In the genomic region with DNA sequence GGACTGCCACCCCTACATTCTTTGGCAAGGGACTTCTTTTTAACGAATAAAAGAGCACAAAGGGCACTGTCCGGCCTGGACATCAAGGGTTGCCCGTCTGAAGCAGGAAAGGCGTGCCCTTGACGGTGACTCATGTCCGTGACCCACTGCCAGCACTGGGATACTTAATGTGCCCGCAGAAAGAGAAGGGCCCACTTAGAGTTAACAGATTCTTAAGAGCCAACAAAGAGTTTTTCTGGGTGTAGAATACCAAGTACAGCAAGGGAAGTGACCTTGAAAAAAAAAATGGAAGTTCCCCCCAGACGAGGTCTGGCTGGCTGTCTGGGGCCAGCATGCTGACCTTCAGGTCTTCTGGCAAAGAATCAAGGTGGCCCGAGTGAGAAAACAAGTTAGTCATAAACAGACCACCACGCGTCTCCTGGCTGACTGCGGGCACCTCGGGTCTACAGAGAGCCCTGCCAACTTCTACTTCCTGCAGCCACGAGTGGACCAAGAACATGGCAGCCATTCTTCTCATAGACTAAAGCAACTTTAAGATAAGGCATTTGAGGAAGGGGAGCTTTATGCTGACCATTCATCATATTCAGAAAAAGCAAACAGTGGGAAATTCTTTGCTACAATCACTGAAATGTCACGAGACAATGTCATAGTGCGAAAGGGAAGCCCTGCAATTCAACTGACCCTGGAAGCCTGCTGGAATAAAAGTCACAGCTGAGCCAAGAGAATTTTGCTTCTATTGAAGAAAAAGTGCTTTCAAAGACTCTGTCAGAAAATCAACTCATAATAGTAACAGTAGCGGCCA, we compare ENCODE assay signal across 10 cellular contexts. TPM values are rescaled to one million over a fixed set of nuclear protein-coding genes. Genes with fewer than 3 reads are reported as not detected.
DNase-seq lines count a peak whose midpoint lies in the region; ATAC-seq and TF ChIP-seq lines count a peak whose summit lies in the region.
"Had no signal": no experiment of that assay in that cellular context is flagged by ENCODE, and none has a peak within 500 bp of the region (broad histone marks: within the 10 kb centered on the region; RNA-seq: fewer than 3 reads in every experiment).

No MANE protein-coding gene starts in this region.

- no peak for TF ChIP-seq CTCF in activated B cell treated with CpG ODN at 0.5 μM for 24 hours (IDR thresholded peaks at IDR 0.05)
- no peak for TF ChIP-seq CTCF in left ventricle myocardium inferior (IDR thresholded peaks at IDR 0.05; ENCODE audit: borderline replicate concordance)
- TF ChIP-seq CTCF in sigmoid colon (IDR thresholded peaks at IDR 0.05) = no peak

- TF ChIP-seq POLR2A in sigmoid colon (IDR thresholded peaks at IDR 0.05) = no peak

- CTCF ChIA-PET in activated B cell treated with CpG ODN at 0.5 μM for 24 hours (lab: Charles Lee) = interaction anchor here (2.4 kb wide), 1 partner anchor 20 kb away, joined by 10 read pairs; no protein-coding TSS in a partner anchor

- H3K4me1 Mint-ChIP-seq in activated B cell treated with CpG ODN at 0.5 μM for 24 hours = peaks cover 80% of the 10 kb centered on the region

- H3K27ac Mint-ChIP-seq in activated B cell treated with CpG ODN at 0.5 μM for 24 hours = peak overlapping the region; percentile 30
- H3K27ac Mint-ChIP-seq: activated naive CD4-positive, alpha-beta T cell treated with anti-CD3 and anti-CD28 coated beads, Interleukin-2, amount 10 ng/mL, durations not matched to agents 7 days and 5 days had no signal

- H3K4me1 ChIP-seq in left ventricle myocardium inferior = peaks cover 77% of the 10 kb centered on the region
- peaks cover 0 to 44% (median 26%) of the 10 kb centered on the region in 4 donors for H3K4me1 ChIP-seq in sigmoid colon

- H3K27ac ChIP-seq in left ventricle myocardium inferior (replicated peaks) (peak overlapping the region; percentile 73), sigmoid colon (peak overlapping the region; percentile 55 to 63 (median 60))

- H3K27me3 Mint-ChIP-seq in activated B cell treated with CpG ODN at 0.5 μM for 24 hours = no peaks in the 10 kb centered on the region

- H3K4me3 Mint-ChIP-seq in activated B cell treated with CpG ODN at 0.5 μM for 24 hours = no peak overlapping the region
- H3K4me3 Mint-ChIP-seq: activated naive CD4-positive, alpha-beta T cell treated with anti-CD3 and anti-CD28 coated beads, Interleukin-2, amount 10 ng/mL, durations not matched to agents 7 days and 5 days had no signal

- TF ChIP-seq EP300 in sigmoid colon (IDR thresholded peaks at IDR 0.05) = no peak

- H3K36me3 Mint-ChIP-seq in activated B cell treated with CpG ODN at 0.5 μM for 24 hours (ENCODE audit: low read depth) = peaks cover 55% of the 10 kb centered on the region

- 73 to 78% methylated on average over 17 of the region's 17 CpGs for WGBS in sigmoid colon, 2 donors

- H3K4me3 ChIP-seq in left ventricle myocardium inferior = no peak overlapping the region
- no peak overlapping the region for H3K4me3 ChIP-seq in sigmoid colon

- intact Hi-C loops in activated B cell treated with CpG ODN at 0.5 μM for 24 hours (cut with micrococcal nuclease) = no loop called here
- intact Hi-C loops in left ventricle myocardium inferior (cut with micrococcal nuclease) = no loop called here
- intact Hi-C loops in sigmoid colon (cut with DNase I) = no loop called here

- H3K36me3 ChIP-seq in left ventricle myocardium inferior = peaks cover 49% of the 10 kb centered on the region
- H3K36me3 ChIP-seq in sigmoid colon = peaks cover 23 to 48% (median 31%) of the 10 kb centered on the region in 4 donors

- no peak for ATAC-seq in activated B cell treated with CpG ODN at 0.5 μM for 24 hours (ENCODE audit: low read depth)
- no peak for ATAC-seq in GM19324 (IDR thresholded peaks at IDR 0.05; ENCODE audit: low FRiP score, unreplicated experiment)
- ATAC-seq in GM21786 (IDR thresholded peaks at IDR 0.05; ENCODE audit: unreplicated experiment) = no peak

- POLR2A ChIA-PET in activated B cell treated with CpG ODN at 0.5 μM for 24 hours (lab: Charles Lee) = interaction anchor here (0.8 to 14.3 kb wide), 2 partner anchors 9 to 83 kb away, joined by 3 to 118 read pairs; a partner anchor contains a TSS

- peak; percentile 65 for DNase-seq in DMS79 (lab: John Stamatoyannopoulos, UW)
- DNase-seq in activated B cell treated with CpG ODN at 0.5 μM for 24 hours = no peak
- DNase-seq in left ventricle myocardium inferior = no peak
- peak; percentile 80 for DNase-seq in sigmoid colon
- no peak for DNase-seq in activated gamma-delta T cell (lab: John Stamatoyannopoulos, UW)
- no peak for DNase-seq in activated CD8-positive, alpha-beta memory T cell treated with anti-CD3 and anti-CD28 coated beads for 24 hours
- DNase-seq: activated naive CD4-positive, alpha-beta T cell treated with anti-CD3 and anti-CD28 coated beads, Interleukin-2, amount 10 ng/mL, durations not matched to agents 7 days and 5 days; T-helper 9 cell had no signal

- no peaks in the 10 kb centered on the region for H3K9me3 Mint-ChIP-seq in activated B cell treated with CpG ODN at 0.5 μM for 24 hours
- H3K9me3 Mint-ChIP-seq: activated naive CD4-positive, alpha-beta T cell treated with anti-CD3 and anti-CD28 coated beads, Interleukin-2, amount 10 ng/mL, durations not matched to agents 7 days and 5 days had no signal

- H3K9me3 ChIP-seq in left ventricle myocardium inferior (replicated peaks) (no peaks in the 10 kb centered on the region), sigmoid colon (no peaks in the 10 kb centered on the region)

- H3K27me3 ChIP-seq in left ventricle myocardium inferior (ENCODE audit: low read depth) = no peaks in the 10 kb centered on the region
- H3K27me3 ChIP-seq in sigmoid colon = no peaks in the 10 kb centered on the region

RNA-seq across cellular contexts. Expression of a gene that starts 10.4 kb away (rescaled TPM):
- total RNA-seq in activated B cell treated with CpG ODN at 0.5 μM for 24 hours (1.8 and 2.0 TPM in 2 replicates), left ventricle myocardium inferior (3.4 TPM), sigmoid colon (1 to 10 TPM; 6.1 to 10.0 (median 7.6) TPM)
- 10 to 100 TPM in 1 of 3 donors, 1 to 10 TPM in 2; 1.8 to 26.1 (median 6.7) TPM for polyA plus RNA-seq in sigmoid colon

RNA-seq across cellular contexts. Expression of a gene that starts 46.3 kb away (rescaled TPM):
- total RNA-seq in activated B cell treated with CpG ODN at 0.5 μM for 24 hours (not detected in 2 replicates), left ventricle myocardium inferior (1.3 TPM), sigmoid colon (10 to 100 TPM in 1 of 4 donors, 1 to 10 TPM in 2, under 1 TPM in 1; 0.95 to 11.6 (median 6.7) TPM)
- 10 to 100 TPM in 1 of 3 donors, 1 to 10 TPM in 2; 1.8 to 16.9 (median 2.4) TPM for polyA plus RNA-seq in sigmoid colon

Comparison
In these comparisons a context has a peak if more than half of its experiments do, and no peak if none do; other contexts are left out.
1. DNase-seq: peak in DMS79 (single experiment) and sigmoid colon (single experiment); none in activated B cell treated with CpG ODN at 0.5 μM for 24 hours (single experiment), left ventricle myocardium inferior (single experiment), activated gamma-delta T cell (single experiment) and activated CD8-positive, alpha-beta memory T cell treated with anti-CD3 and anti-CD28 coated beads for 24 hours (single experiment).